Comparison of ENCODE assay signal across 26 cellular contexts in genomic region chr19:14085309-14085995, GRCh38. TPM values are rescaled to one million over a fixed set of nuclear protein-coding genes. Genes with fewer than 3 reads are reported as not detected.
DNase-seq lines count a peak whose midpoint lies in the region; ATAC-seq and TF ChIP-seq lines count a peak whose summit lies in the region.
"Had no signal": no experiment of that assay in that cellular context is flagged by ENCODE, and none has a peak within 500 bp of the region (broad histone marks: within the 10 kb centered on the region; RNA-seq: fewer than 3 reads in every experiment).

C19orf67 (minus strand) TSS chr19:14085783; CDS start chr19:14085627, 156 bp downstream.

- peak within 1 kb of the TSS; percentile 21 for H4K91ac ChIP-seq in trophoblast cell (ENCODE audit: low read depth, low read length)

- no peak within 1 kb of the TSS for H2AK5ac ChIP-seq in trophoblast cell (ENCODE audit: low read length)

- H2BK5ac ChIP-seq in trophoblast cell (ENCODE audit: low read depth, low read length, poor library complexity): no peak within 1 kb of the TSS

- no peak within 1 kb of the TSS for H3K23ac ChIP-seq in trophoblast cell (ENCODE audit: low read length)

- H3K14ac ChIP-seq in trophoblast cell (ENCODE audit: low read length): no peak within 1 kb of the TSS

- H2AFZ ChIP-seq in GM23338: peak within 1 kb of the TSS; percentile 86
- H2AFZ ChIP-seq in trophoblast cell (ENCODE audit: insufficient read depth, low read length, poor library complexity): no peak within 1 kb of the TSS

- peak within 1 kb of the TSS; percentile 25 for H4K8ac ChIP-seq in trophoblast cell (ENCODE audit: low read depth, low read length)

- no peak for TF ChIP-seq CTCF in GM23338 (conservative IDR thresholded peaks at IDR 0.05; ENCODE audit: low read depth in 2 of 2)
- no peak for TF ChIP-seq CTCF in psoas muscle (IDR thresholded peaks at IDR 0.05)

- DNase-seq in GM23338 (ENCODE audit: low spot score) (peak; percentile 70), T-cell (no peak), trophoblast cell (peak in 1 of 2 donors; percentile 40), psoas muscle (no peak), amygdala (lab: John Stamatoyannopoulos, UW) (no peak)
- DNase-seq: activated CD4-positive, alpha-beta T cell treated with anti-CD3 and anti-CD28 coated beads, Interleukin-2, amount 50 U/mL, for 48 hours; activated CD4-positive, CD25-positive, alpha-beta regulatory T cell; activated naive CD4-positive, alpha-beta T cell; KBM-7; mammary epithelial cell; MM.1S; NCI-H1436; NCI-H2107; NCI-H446 treated with DMSO at 0.1 percent for 48 hours; occipital lobe; spleen; stimulated activated CD4-positive, alpha-beta T cell treated with anti-CD3 and anti-CD28 coated beads, Interleukin-4, amount 100 ng/mL, for 24 hours; stimulated activated naive CD4-positive, alpha-beta T cell treated with Interleukin-2 at 50 U/mL for 16 hours; T1000 had no signal

- H3K4ac ChIP-seq in trophoblast cell (ENCODE audit: low read depth, low read length): no peak within 1 kb of the TSS

- intact Hi-C loops in psoas muscle (cut with DNase I): no loop called here

- H3K36me3 ChIP-seq in GM23338 (ENCODE audit: insufficient read depth) (peaks cover 9% of the 10 kb centered on the region; the same call in 1 of the 2 replicates), iPS-15b (ENCODE audit: control insufficient read depth, insufficient read depth, low read length) (peaks cover 2% of the 10 kb centered on the region), trophoblast cell (ENCODE audit: control insufficient read depth in 1 of 2, insufficient read depth in 2 of 2, low read length in 2 of 2) (peaks cover 17 to 18% of the 10 kb centered on the region in 2 experiments), psoas muscle (ENCODE audit: insufficient read depth in 1 of 2, low read depth in 1 of 2) (peaks cover 0 to 28% of the 10 kb centered on the region in 2 donors)
- H3K36me3 ChIP-seq: breast epithelium had no signal

- H3K27me3 Mint-ChIP-seq in GM23338 (ENCODE audit: insufficient read depth, low read depth, poor library complexity): peaks cover 7% of the 10 kb centered on the region
- no peaks in the 10 kb centered on the region for H3K27me3 Mint-ChIP-seq in T-cell

- ATAC-seq in GM23338: peak; percentile 47
- no peak for ATAC-seq in T-cell (replicated peaks in 1 of 4)
- no peak for ATAC-seq in HG03457 (IDR thresholded peaks at IDR 0.05; ENCODE audit: unreplicated experiment)
- ATAC-seq in psoas muscle: no peak

- no peak within 1 kb of the TSS for H3K18ac ChIP-seq in trophoblast cell (ENCODE audit: low read length)

- H3K27ac Mint-ChIP-seq in GM23338 (no peak within 1 kb of the TSS), T-cell (peak within 1 kb of the TSS; percentile 11 to 55)

- no peak within 1 kb of the TSS for H2BK12ac ChIP-seq in trophoblast cell (ENCODE audit: low read length)

- H4K20me1 ChIP-seq in GM23338 (replicated peaks; ENCODE audit: insufficient read depth): 0 out of 2 replicates have a peak, but pooled peaks cover 6% of the 10 kb centered on the region

- H4K12ac ChIP-seq in trophoblast cell (ENCODE audit: low read depth, low read length): peak within 1 kb of the TSS; percentile 32

- H3K9me3 Mint-ChIP-seq in GM23338 (no peaks in the 10 kb centered on the region), T-cell (no peaks in the 10 kb centered on the region)

- H3K9ac ChIP-seq in iPS-15b (ENCODE audit: low read depth, low read length): no peak within 1 kb of the TSS
- H3K9ac ChIP-seq in trophoblast cell (ENCODE audit: low read length): no peak within 1 kb of the TSS

- H3F3A ChIP-seq in GM23338 (replicated peaks; ENCODE audit: low read depth): peaks cover 25% of the 10 kb centered on the region

- H3K4me1 Mint-ChIP-seq in GM23338 (peaks cover 7% of the 10 kb centered on the region), T-cell (peaks cover 20 to 28% (median 27%) of the 10 kb centered on the region in 3 donors)

- H2BK120ac ChIP-seq in trophoblast cell (ENCODE audit: insufficient read depth, low read length, poor library complexity): no peak within 1 kb of the TSS

- peaks cover 16% of the 10 kb centered on the region for H3K36me3 Mint-ChIP-seq in GM23338 (ENCODE audit: low read depth)
- H3K36me3 Mint-ChIP-seq in T-cell: peaks cover 10% of the 10 kb centered on the region

- H3K27ac ChIP-seq in GM23338 (ENCODE audit: low read depth): no peak within 1 kb of the TSS
- H3K27ac ChIP-seq in trophoblast cell (ENCODE audit: low read depth, low read length): no peak within 1 kb of the TSS
- H3K27ac ChIP-seq in psoas muscle: no peak within 1 kb of the TSS
- H3K27ac ChIP-seq: adrenal gland, breast epithelium, C4-2B, coronary artery, spleen had no signal

- CTCF ChIA-PET in T-cell (lab: Charles Lee): interaction anchor here in 1 of 2 donors (0.6 kb wide), 1 partner anchor 199 kb away, joined by 7 read pairs; no protein-coding TSS in a partner anchor

- POLR2A ChIA-PET in T-cell (lab: Charles Lee): interaction anchor here in 1 of 2 donors (0.6 kb wide), 1 partner anchor 9 kb away, joined by 5 read pairs; no protein-coding TSS in a partner anchor

- H3K79me2 ChIP-seq in GM23338 (replicated peaks; ENCODE audit: insufficient read depth): no peaks in the 10 kb centered on the region
- H3K79me2 ChIP-seq in trophoblast cell (ENCODE audit: control insufficient read depth, insufficient read depth, low read length, poor library complexity): peaks cover 9% of the 10 kb centered on the region

- H3K27me3 ChIP-seq in GM23338 (ENCODE audit: insufficient read depth): peaks cover 44% of the 10 kb centered on the region
- H3K27me3 ChIP-seq in iPS-15b (ENCODE audit: control insufficient read depth, insufficient read depth, low read length): peaks cover 25% of the 10 kb centered on the region
- no peaks in the 10 kb centered on the region for H3K27me3 ChIP-seq in trophoblast cell (ENCODE audit: insufficient read depth, low read length)
- H3K27me3 ChIP-seq in psoas muscle (ENCODE audit: insufficient read depth in 3 of 3, low read length in 2 of 3): no peaks in the 10 kb centered on the region
- H3K27me3 ChIP-seq: adrenal gland, breast epithelium, spleen had no signal

- H3K4me3 Mint-ChIP-seq in GM23338 (peak within 1 kb of the TSS; percentile 52), T-cell (no peak within 1 kb of the TSS)

- H3K9me2 ChIP-seq in GM23338 (ENCODE audit: insufficient read depth): no peaks in the 10 kb centered on the region

- peaks cover 12% of the 10 kb centered on the region for H3K79me1 ChIP-seq in trophoblast cell (ENCODE audit: low read length)

- no CpG with 5 or more reads among the region's 54 CpGs for WGBS in trophoblast cell (ENCODE audit: extremely low coverage, insufficient coverage, insufficient read length)
- 64 to 74% (median 70%) methylated on average over 31 to 54 of the region's 54 CpGs for WGBS in psoas muscle, 3 donors

- H3K9me3 ChIP-seq in iPS-15b (ENCODE audit: control insufficient read depth, insufficient read depth, low read length) (no peaks in the 10 kb centered on the region), trophoblast cell (ENCODE audit: insufficient read depth, low read depth, low read length) (no peaks in the 10 kb centered on the region), psoas muscle (no peaks in the 10 kb centered on the region)
- H3K9me3 ChIP-seq: adrenal gland, breast epithelium, spleen had no signal

- H3K4me1 ChIP-seq in GM23338 (ENCODE audit: insufficient read depth): peaks cover 10% of the 10 kb centered on the region; the same call in 1 of the 2 replicates
- peaks cover 3% of the 10 kb centered on the region for H3K4me1 ChIP-seq in iPS-15b (ENCODE audit: control insufficient read depth, insufficient read depth, low read length)
- peaks cover 7 to 12% of the 10 kb centered on the region in 2 experiments for H3K4me1 ChIP-seq in trophoblast cell (ENCODE audit: control insufficient read depth in 1 of 2, insufficient read depth in 2 of 2, low read length in 2 of 2)
- peaks cover 9% of the 10 kb centered on the region for H3K4me1 ChIP-seq in psoas muscle
- H3K4me1 ChIP-seq: breast epithelium had no signal

- H3K4me2 ChIP-seq in GM23338 (peak within 1 kb of the TSS; percentile 85), trophoblast cell (ENCODE audit: low read length) (peak within 1 kb of the TSS; percentile 57)

- peak within 1 kb of the TSS; percentile 63 for H3K4me3 ChIP-seq in GM23338
- H3K4me3 ChIP-seq in iPS-15b (ENCODE audit: low read depth, low read length): peak within 1 kb of the TSS; percentile 46
- no peak within 1 kb of the TSS for H3K4me3 ChIP-seq in trophoblast cell (ENCODE audit: low read depth, low read length)
- no peak within 1 kb of the TSS for H3K4me3 ChIP-seq in psoas muscle
- H3K4me3 ChIP-seq: adrenal gland, breast epithelium, coronary artery, spleen had no signal

TF ChIP-seq in GM23338, 12 proteins besides CTCF, POLR2A, EP300 and RAD21 (continues in another document):
- TF ChIP-seq EZH2 (IDR thresholded peaks at IDR 0.05; ENCODE audit: low read depth, unreplicated experiment) (peak; percentile 1), POLR2AphosphoS5 (IDR thresholded peaks at IDR 0.05; ENCODE audit: low read depth) (no peak), ZNF331 (CRISPR knock-in tag; IDR thresholded peaks at IDR 0.05; ENCODE audit: low read depth) (no peak), ZNF114 (CRISPR knock-in tag; IDR thresholded peaks at IDR 0.05) (no peak), NANOG (IDR thresholded peaks at IDR 0.05; ENCODE audit: borderline replicate concordance) (no peak), ETS1 (IDR thresholded peaks at IDR 0.05) (no peak)

RNA-seq across cellular contexts. Expression of gene C19orf67, which starts in this region (rescaled TPM):
- not detected in 2 replicates for total RNA-seq in GM23338 (2014; rRNA removed; shearing (Covaris generic))
- polyA plus RNA-seq in GM23338 (2016; fragmentation: Nextera tagmentation; extraction: Ambion mirVana) (0.40 TPM in 1 of 2 replicates, not detected in the other), psoas muscle (not detected)
- total RNA-seq in T-cell (under 1 TPM in 3 of 5 donors, not detected in 2; 0.53 to 0.98 (median 0.58) TPM), psoas muscle (not detected)
- polyA plus RNA-seq in trophoblast cell (2013): 0.19 TPM in 1 of 2 replicates, not detected in the other
- total RNA-seq: adrenal gland, breast epithelium, mammary epithelial cell, occipital lobe, renal cortical epithelial cell had no signal
- polyA plus RNA-seq: adrenal gland, mammary epithelial cell, spleen had no signal

Comparison
In these comparisons a context has a peak if more than half of its experiments do, and no peak if none do; other contexts are left out.
1. Peak in DNase-seq, ATAC-seq, H3K4me3 ChIP-seq and H3K4me2 ChIP-seq in GM23338; RNA of the gene not detected or under 1 TPM.